1 cellular context compared by ENCODE assay signal in the genomic region with DNA sequence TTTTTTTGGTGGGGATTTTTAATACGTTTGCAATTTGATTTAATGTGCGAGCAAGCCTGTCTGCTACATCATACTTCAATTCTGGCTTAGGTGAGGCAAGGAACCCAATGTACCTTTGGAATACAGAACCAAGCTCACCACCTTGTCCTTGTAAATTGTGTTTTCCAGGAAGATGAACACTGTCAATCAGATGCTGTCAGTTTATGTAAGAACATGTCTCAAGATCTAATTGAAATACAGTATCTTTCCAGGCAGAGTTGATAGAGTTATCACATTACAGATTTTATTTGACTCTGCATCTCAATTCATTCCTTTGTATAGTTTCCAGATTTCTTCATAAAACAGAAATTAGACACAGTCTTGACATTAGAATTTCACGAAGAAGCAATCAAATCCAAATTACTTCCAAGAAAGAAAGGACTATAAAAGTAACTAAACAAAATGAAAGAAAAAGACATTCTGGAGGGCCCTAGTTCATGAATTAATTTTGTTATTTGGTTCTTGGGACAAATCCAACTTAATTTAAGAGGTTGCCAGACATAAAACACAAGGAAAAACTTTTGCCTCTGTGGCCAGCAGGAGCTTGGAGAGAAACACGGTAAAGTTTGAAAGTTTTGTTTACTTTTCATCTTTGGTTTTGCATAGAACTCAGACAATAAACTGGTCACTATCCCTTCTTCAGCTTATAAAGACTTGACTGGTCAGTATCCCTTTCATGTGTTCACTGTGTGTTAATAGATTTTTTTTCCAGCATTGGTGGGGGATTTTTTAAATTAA.
TF ChIP-seq lines count a peak whose summit lies in the region.

No MANE protein-coding gene starts in this region.

TF ChIP-seq in K562, 482 proteins besides CTCF, POLR2A, EP300 and RAD21:
- no peak for TF ChIP-seq CAMTA2 (CRISPR knock-in tag; conservative IDR thresholded peaks at IDR 0.05)
- TF ChIP-seq ZFP91 (CRISPR knock-in tag; IDR thresholded peaks at IDR 0.05): no peak
- no peak for TF ChIP-seq STAT5A (IDR thresholded peaks at IDR 0.05; ENCODE audit: borderline replicate concordance, low read length)
- no peak for TF ChIP-seq E4F1 (CRISPR knock-in tag; IDR thresholded peaks at IDR 0.05; ENCODE audit: borderline replicate concordance)
- TF ChIP-seq, protein P1, sequence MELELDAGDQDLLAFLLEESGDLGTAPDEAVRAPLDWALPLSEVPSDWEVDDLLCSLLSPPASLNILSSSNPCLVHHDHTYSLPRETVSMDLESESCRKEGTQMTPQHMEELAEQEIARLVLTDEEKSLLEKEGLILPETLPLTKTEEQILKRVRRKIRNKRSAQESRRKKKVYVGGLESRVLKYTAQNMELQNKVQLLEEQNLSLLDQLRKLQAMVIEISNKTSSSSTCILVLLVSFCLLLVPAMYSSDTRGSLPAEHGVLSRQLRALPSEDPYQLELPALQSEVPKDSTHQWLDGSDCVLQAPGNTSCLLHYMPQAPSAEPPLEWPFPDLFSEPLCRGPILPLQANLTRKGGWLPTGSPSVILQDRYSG (tag; conservative IDR thresholded peaks at IDR 0.05; ENCODE audit: low read depth): no peak
- TF ChIP-seq FOXK1 (CRISPR knock-in tag; IDR thresholded peaks at IDR 0.05; ENCODE audit: borderline replicate concordance): no peak
- no peak for TF ChIP-seq MTA2 (IDR thresholded peaks at IDR 0.05; ENCODE audit: low read depth)
TF ChIP-seq in K562: peak in this region for 0.
